Comparison of ENCODE assay signal across 16 cellular contexts in genomic region chr4:170400346-170400745, GRCh38.
DNase-seq lines count a peak whose midpoint lies in the region; ATAC-seq and TF ChIP-seq lines count a peak whose summit lies in the region.
"Had no signal": no experiment of that assay in that cellular context is flagged by ENCODE, and none has a peak within 500 bp of the region (broad histone marks: within the 10 kb centered on the region; RNA-seq: fewer than 3 reads in every experiment).

No MANE protein-coding gene starts in this region.

- CTCF ChIA-PET in WTC11 (lab: Charles Lee) = no interaction called here

- no peak for TF ChIP-seq CTCF in WTC11 (IDR thresholded peaks at IDR 0.05)
- peak; percentile 21 for TF ChIP-seq CTCF in nephron progenitor cell (IDR thresholded peaks at IDR 0.05)

- peaks cover 8% of the 10 kb centered on the region for H3K36me3 Mint-ChIP-seq in WTC11
- no peaks in the 10 kb centered on the region for H3K36me3 Mint-ChIP-seq in nephron progenitor cell (ENCODE audit: low read depth)
- H3K36me3 Mint-ChIP-seq: naive B cell had no signal

- H3K9me3 Mint-ChIP-seq in WTC11 (peaks cover 20% of the 10 kb centered on the region), nephron progenitor cell (peaks cover 15% of the 10 kb centered on the region)
- H3K9me3 Mint-ChIP-seq: activated T-helper 17 cell treated with anti-CD3 and anti-CD28 coated beads, Interleukin-2, amount 50 U/mL, for 72 hours had no signal

- DNase-seq in WTC11 (ENCODE audit: low spot score) = no peak
- no peak for DNase-seq in nephron progenitor cell
- DNase-seq in ureter (ENCODE audit: low spot score) = no peak
- no peak for DNase-seq in NCI-H1417 treated with DMSO at 0.1 percent for 48 hours (lab: John Stamatoyannopoulos, UW)
- no peak for DNase-seq in SW480 (ENCODE audit: low spot score)
- DNase-seq: activated CD8-positive, alpha-beta T cell treated with anti-CD3 and anti-CD28 coated beads, Interleukin-2, amount 10 ng/mL, durations not matched to agents 7 days and 5 days; amygdala; heart left ventricle; left ventricle myocardium superior; naive B cell; NCI-H2081; psoas muscle had no signal

- POLR2A ChIA-PET in WTC11 (lab: Charles Lee) = no interaction called here

- no peak overlapping the region for H3K27ac Mint-ChIP-seq in WTC11
- peak overlapping the region; percentile 96 for H3K27ac Mint-ChIP-seq in nephron progenitor cell
- H3K27ac Mint-ChIP-seq: activated CD8-positive, alpha-beta T cell treated with anti-CD3 and anti-CD28 coated beads, Interleukin-2, amount 10 ng/mL, durations not matched to agents 7 days and 5 days; activated T-helper 17 cell treated with anti-CD3 and anti-CD28 coated beads, Interleukin-2, amount 50 U/mL, for 72 hours had no signal

- ATAC-seq in GM18867 (IDR thresholded peaks at IDR 0.05; ENCODE audit: unreplicated experiment) (peak; percentile 57), HG03342 (IDR thresholded peaks at IDR 0.05; ENCODE audit: unreplicated experiment) (peak; percentile 53), WTC11 (peak; percentile 79), HG02970 (IDR thresholded peaks at IDR 0.05; ENCODE audit: low FRiP score, unreplicated experiment) (no peak)
- ATAC-seq: activated CD8-positive, alpha-beta T cell treated with anti-CD3 and anti-CD28 coated beads, Interleukin-2, amount 10 ng/mL, durations not matched to agents 7 days and 5 days; activated T-helper 17 cell treated with anti-CD3 and anti-CD28 coated beads, Interleukin-2, amount 50 U/mL, for 72 hours; heart left ventricle; left ventricle myocardium superior; psoas muscle had no signal

- H3K27me3 Mint-ChIP-seq in WTC11 (ENCODE audit: low read depth) = no peaks in the 10 kb centered on the region
- no peaks in the 10 kb centered on the region for H3K27me3 Mint-ChIP-seq in nephron progenitor cell (ENCODE audit: low read depth, poor library complexity)
- H3K27me3 Mint-ChIP-seq: activated T-helper 17 cell treated with anti-CD3 and anti-CD28 coated beads, Interleukin-2, amount 50 U/mL, for 72 hours; naive B cell had no signal

- H3K4me1 Mint-ChIP-seq in WTC11 (no peaks in the 10 kb centered on the region), nephron progenitor cell (peaks cover 46% of the 10 kb centered on the region)
- H3K4me1 Mint-ChIP-seq: activated T-helper 17 cell treated with anti-CD3 and anti-CD28 coated beads, Interleukin-2, amount 50 U/mL, for 72 hours; naive B cell had no signal

- H3K4me3 Mint-ChIP-seq in WTC11 = no peak overlapping the region
- peak overlapping the region; percentile 32 for H3K4me3 Mint-ChIP-seq in nephron progenitor cell
- H3K4me3 Mint-ChIP-seq: activated CD8-positive, alpha-beta T cell treated with anti-CD3 and anti-CD28 coated beads, Interleukin-2, amount 10 ng/mL, durations not matched to agents 7 days and 5 days; activated T-helper 17 cell treated with anti-CD3 and anti-CD28 coated beads, Interleukin-2, amount 50 U/mL, for 72 hours; naive B cell had no signal

TF ChIP-seq in WTC11, 78 proteins besides CTCF, POLR2A, EP300 and RAD21:
- TF ChIP-seq FOXK1 (CRISPR knock-in tag; IDR thresholded peaks at IDR 0.05) (no peak), AR (CRISPR knock-in tag; IDR thresholded peaks at IDR 0.05) (no peak)
